25 cellular contexts compared by ENCODE assay signal in the genomic region with DNA sequence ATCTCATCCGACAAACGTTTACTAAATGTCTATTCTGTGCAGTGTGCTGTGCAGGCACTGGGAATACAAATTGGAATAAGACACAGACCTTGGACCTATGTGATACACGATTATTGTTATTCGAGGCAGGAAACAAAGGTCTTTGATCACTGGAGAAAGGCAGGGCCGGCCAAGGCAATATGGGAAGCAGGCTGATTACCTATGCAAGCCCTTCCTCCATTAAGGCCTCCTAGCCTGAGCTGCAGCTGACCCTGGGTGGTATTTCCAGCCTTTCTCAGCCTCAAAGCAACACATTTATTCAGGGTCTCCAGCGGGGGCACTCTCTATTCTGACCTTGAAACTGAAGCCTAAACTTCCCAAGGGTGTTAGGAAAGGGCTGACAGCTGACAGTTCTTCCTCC. TPM values are rescaled to one million over a fixed set of nuclear protein-coding genes. Genes with fewer than 3 reads are reported as not detected.
A peak's percentile ranks its signal among the peaks of the same experiment; 100 is the strongest.
DNase-seq lines count a peak whose midpoint lies in the region; ATAC-seq, FAIRE-seq and TF ChIP-seq lines count a peak whose summit lies in the region.
"Had no signal": no experiment of that assay in that cellular context is flagged by ENCODE, and none has a peak within 500 bp of the region (broad histone marks: within the 10 kb centered on the region; RNA-seq: fewer than 3 reads in every experiment).

No MANE protein-coding gene starts in this region.

- no peak overlapping the region for H3K14ac ChIP-seq in H1 (ENCODE audit: insufficient read length)

- H4K20me1 ChIP-seq in H1 (replicated peaks in 1 of 2; ENCODE audit: control insufficient read depth in 1 of 2, insufficient read depth in 2 of 2, low read length in 2 of 2): peaks cover 0 to 2% of the 10 kb centered on the region in 2 experiments
- H4K20me1 ChIP-seq: BLaER1 treated with 17β-estradiol and CSF1 and Interleukin-3, amounts not matched to agents 10 nM and 100 nM had no signal

- CTCF ChIA-PET in H1 (lab: Charles Lee; ENCODE audit: partially characterized antibody): interaction anchor here (0.6 to 6.9 kb wide), 7 partner anchors 10 to 1052 kb away, joined by 3 to 58 read pairs (median 4); no protein-coding TSS in a partner anchor

- no peak overlapping the region for H4K91ac ChIP-seq in H1 (replicated peaks; ENCODE audit: insufficient read length, low read length)

- no peaks in the 10 kb centered on the region for H3K9me3 ChIP-seq in BE2C
- no peaks in the 10 kb centered on the region for H3K9me3 ChIP-seq in H1 (ENCODE audit: insufficient read depth in 2 of 2, low read depth in 1 of 2, low read length in 1 of 2)
- H3K9me3 ChIP-seq: BLaER1 treated with 17β-estradiol and CSF1 and Interleukin-3, amounts not matched to agents 10 nM and 100 nM; Peyer's patch; SK-N-SH had no signal

- H2BK20ac ChIP-seq in H1 (ENCODE audit: low read length): no peak overlapping the region

- peaks cover under 1% of the 10 kb centered on the region; the same call in 1 of the 2 replicates for H3K4me1 ChIP-seq in BE2C
- peaks cover 0 to 6% (median 1%) of the 10 kb centered on the region in 4 experiments; a peak in 4 of 7 replicates for H3K4me1 ChIP-seq in H1 (replicated peaks in 1 of 4; ENCODE audit: control insufficient read depth in 3 of 4, insufficient read depth in 4 of 4, low read length in 3 of 4)
- H3K4me1 ChIP-seq in mesendoderm (ENCODE audit: control insufficient read depth, low read depth, low read length): no peaks in the 10 kb centered on the region

- no peak overlapping the region for H4K8ac ChIP-seq in H1 (ENCODE audit: extremely low read depth, insufficient read depth, low read length)
- H4K8ac ChIP-seq in mesendoderm (ENCODE audit: low read depth, low read length): no peak overlapping the region

- H3K27ac ChIP-seq in H1 (ENCODE audit: low read depth, low read length) (no peak overlapping the region), mesendoderm (ENCODE audit: low read depth, low read length) (no peak overlapping the region)
- H3K27ac ChIP-seq: BLaER1 treated with 17β-estradiol and CSF1 and Interleukin-3, amounts not matched to agents 10 nM and 100 nM; GM23248 had no signal

- H3K27me3 Mint-ChIP-seq in activated T-cell treated with anti-CD3 and anti-CD28 coated beads, Interleukin-2, amount 50 U/mL, for 72 hours (ENCODE audit: low read depth): no peaks in the 10 kb centered on the region

- H3K27me3 ChIP-seq in BE2C: no peaks in the 10 kb centered on the region
- no peaks in the 10 kb centered on the region for H3K27me3 ChIP-seq in H1 (replicated peaks in 1 of 4; ENCODE audit: control insufficient read depth in 3 of 4, extremely low read depth in 1 of 4, insufficient read depth in 3 of 4, low read length in 3 of 4)
- no peaks in the 10 kb centered on the region for H3K27me3 ChIP-seq in mesendoderm (ENCODE audit: insufficient read depth, low read length, poor library complexity)
- H3K27me3 ChIP-seq: BLaER1 treated with 17β-estradiol and CSF1 and Interleukin-3, amounts not matched to agents 10 nM and 100 nM; Peyer's patch had no signal

- 64% methylated on average over 6 of the region's 6 CpGs; no CpG with 5 or more reads in 1 of the 2 experiments for whole genome bisulfite sequencing in H1 (ENCODE audit: extremely low coverage in 1 of 2, insufficient coverage in 1 of 2, insufficient read length in 1 of 2, insufficient replicate concordance in 2 of 2, low coverage in 1 of 2, low lambda C conversion rate in 2 of 2, missing lambda C conversion rate in 1 of 2), 2 experiments
- WGBS in mesendoderm (ENCODE audit: extremely low coverage, insufficient coverage, low lambda C conversion rate): no CpG with 5 or more reads among the region's 6 CpGs

- no peak for ATAC-seq in activated T-cell treated with anti-CD3 and anti-CD28 coated beads, Interleukin-2, amount 50 U/mL, for 72 hours (replicated peaks in 1 of 2)
- ATAC-seq: Right ventricle myocardium inferior had no signal

- H2BK5ac ChIP-seq in H1 (ENCODE audit: low read depth, low read length): no peak overlapping the region
- H2BK5ac ChIP-seq in mesendoderm (ENCODE audit: low read length): no peak overlapping the region

- H3K4me3 Mint-ChIP-seq in activated T-cell treated with anti-CD3 and anti-CD28 coated beads, Interleukin-2, amount 50 U/mL, for 72 hours: no peak overlapping the region
- H3K4me3 Mint-ChIP-seq: CD8-positive, alpha-beta memory T cell; HFFc6 had no signal

- H3K36me3 Mint-ChIP-seq in activated T-cell treated with anti-CD3 and anti-CD28 coated beads, Interleukin-2, amount 50 U/mL, for 72 hours (ENCODE audit: insufficient read depth in 2 of 2): no peaks in the 10 kb centered on the region

- H3K4me1 Mint-ChIP-seq in activated T-cell treated with anti-CD3 and anti-CD28 coated beads, Interleukin-2, amount 50 U/mL, for 72 hours (ENCODE audit: low read depth): no peaks in the 10 kb centered on the region

- TF ChIP-seq EP300 in H1 (IDR thresholded peaks at IDR 0.05; ENCODE audit: borderline replicate concordance in 1 of 2, low read depth in 2 of 2, low read length in 2 of 2): no peak

- TF ChIP-seq RAD21 in H1 (IDR thresholded peaks at IDR 0.05 in 1 of 2, conservative IDR thresholded peaks at IDR 0.05 in 1 of 2; ENCODE audit: low read depth in 2 of 2, low read length in 2 of 2): no peak

- H2BK120ac ChIP-seq in H1 (replicated peaks; ENCODE audit: low read depth, low read length): no peak overlapping the region
- no peak overlapping the region for H2BK120ac ChIP-seq in mesendoderm (ENCODE audit: low read depth, low read length)

- H3K56ac ChIP-seq in H1 (replicated peaks; ENCODE audit: insufficient read length, low read depth, low read length): no peak overlapping the region
- no peak overlapping the region for H3K56ac ChIP-seq in mesendoderm (ENCODE audit: low read length)

- FAIRE-seq in HTR-8/SVneo (lab: Jason Lieb, UNC): peak; percentile 68
- FAIRE-seq in H1 (lab: Jason Lieb, UNC): peak; percentile 85
- FAIRE-seq: D721Med had no signal

- no peak overlapping the region for H3K27ac Mint-ChIP-seq in activated T-cell treated with anti-CD3 and anti-CD28 coated beads, Interleukin-2, amount 50 U/mL, for 72 hours
- H3K27ac Mint-ChIP-seq: CD8-positive, alpha-beta memory T cell; HFFc6 had no signal

- H3K4me2 ChIP-seq in H1 (ENCODE audit: insufficient read depth in 1 of 2, low read depth in 2 of 2, low read length in 2 of 2) (no peak overlapping the region), mesendoderm (ENCODE audit: low read length) (no peak overlapping the region)
- H3K4me2 ChIP-seq: SK-N-SH had no signal

- TF ChIP-seq CTCF in BE2C (IDR thresholded peaks at IDR 0.05; ENCODE audit: low read depth, low read length) (0 out of 2 replicates have a peak, but pooled peaks have one; percentile 3), H1 (IDR thresholded peaks at IDR 0.05; ENCODE audit: control extremely low read depth in 1 of 3, insufficient read depth in 1 of 3, low read depth in 1 of 3, low read length in 3 of 3) (no peak)

- H3K18ac ChIP-seq in H1 (ENCODE audit: extremely low read depth, low read length) (no peak overlapping the region), mesendoderm (ENCODE audit: low read length) (no peak overlapping the region)

- H2AFZ ChIP-seq in H1 (ENCODE audit: low read length): no peak overlapping the region
- H2AFZ ChIP-seq: GM23248 had no signal

- H4K5ac ChIP-seq in H1 (ENCODE audit: insufficient read length, low read depth, low read length): no peak overlapping the region
- H4K5ac ChIP-seq in mesendoderm (ENCODE audit: low read length): no peak overlapping the region

- H3K4ac ChIP-seq in H1 (replicated peaks; ENCODE audit: insufficient read length, low read depth, low read length) (no peak overlapping the region), mesendoderm (ENCODE audit: low read depth, low read length) (no peak overlapping the region)

- H2BK12ac ChIP-seq in H1 (ENCODE audit: low read depth, low read length): no peak overlapping the region

- H3K79me2 ChIP-seq in H1 (ENCODE audit: control insufficient read depth in 1 of 2, insufficient read depth in 2 of 2, low read length in 2 of 2) (no peaks in the 10 kb centered on the region), mesendoderm (ENCODE audit: control insufficient read depth, insufficient read depth, low read length) (no peaks in the 10 kb centered on the region)

- H3K79me1 ChIP-seq in H1 (ENCODE audit: low read depth, low read length) (no peaks in the 10 kb centered on the region), mesendoderm (ENCODE audit: low read length) (no peaks in the 10 kb centered on the region)

- H3K36me3 ChIP-seq in BE2C (no peaks in the 10 kb centered on the region), H1 (ENCODE audit: control insufficient read depth in 2 of 4, insufficient read depth in 4 of 4, low read length in 3 of 4) (no peaks in the 10 kb centered on the region), mesendoderm (ENCODE audit: control insufficient read depth, insufficient read depth, low read length) (no peaks in the 10 kb centered on the region)
- H3K36me3 ChIP-seq: BLaER1 treated with 17β-estradiol and CSF1 and Interleukin-3, amounts not matched to agents 10 nM and 100 nM had no signal

- H3K9ac ChIP-seq in H1 (replicated peaks in 1 of 4; ENCODE audit: extremely low read depth in 1 of 4, low read depth in 3 of 4, low read length in 3 of 4): no peak overlapping the region
- no peak overlapping the region for H3K9ac ChIP-seq in mesendoderm (ENCODE audit: low read length)
- H3K9ac ChIP-seq: BLaER1 treated with 17β-estradiol and CSF1 and Interleukin-3, amounts not matched to agents 10 nM and 100 nM; GM23248; SK-N-SH had no signal

- H2BK15ac ChIP-seq in H1 (ENCODE audit: low read length) (no peak overlapping the region), mesendoderm (replicated peaks; ENCODE audit: low read depth) (no peak overlapping the region)

- H2AK5ac ChIP-seq in H1 (ENCODE audit: low read depth, low read length): no peak overlapping the region
- H2AK5ac ChIP-seq in mesendoderm (ENCODE audit: low read length): no peak overlapping the region

- no peaks in the 10 kb centered on the region for H3K9me3 Mint-ChIP-seq in activated T-cell treated with anti-CD3 and anti-CD28 coated beads, Interleukin-2, amount 50 U/mL, for 72 hours
- H3K9me3 Mint-ChIP-seq: CD8-positive, alpha-beta memory T cell; HFFc6 had no signal

- POLR2A ChIA-PET in H1 (lab: Charles Lee; ENCODE audit: partially characterized antibody): interaction anchor here (0.6 kb wide), 1 partner anchor 10 kb away, joined by 4 read pairs; no protein-coding TSS in a partner anchor

- DNase-seq in BE2C (no peak), HTR-8/SVneo (ENCODE audit: insufficient read length, low spot score) (no peak), H1 (ENCODE audit: low read depth in 1 of 2, low spot score in 2 of 2) (no peak), mesendoderm (peak; percentile 28), anterior cingulate cortex (lab: John Stamatoyannopoulos, UW) (no peak), MV-4-11 (lab: John Stamatoyannopoulos, UW) (no peak), NCI-H526 treated with DMSO at 0.1 percent for 48 hours (lab: John Stamatoyannopoulos, UW) (no peak)
- DNase-seq in activated T-cell treated with anti-CD3 and anti-CD28 coated beads, Interleukin-2, amount 50 U/mL, for 72 hours: no peak
- DNase-seq: CD8-positive, alpha-beta memory T cell; DMS79 treated with DMSO at 0.1 percent for 48 hours; GM23248; HFFc6; NCI-H1417 treated with DMSO at 0.1 percent for 48 hours; NCI-H1930; NCI-H2171; NCI-H774; SK-N-SH had no signal

- no peaks in the 10 kb centered on the region for H3K23me2 ChIP-seq in H1 (ENCODE audit: low read depth, low read length)

- no peak for TF ChIP-seq POLR2A in H1 (IDR thresholded peaks at IDR 0.05; ENCODE audit: control extremely low read depth in 1 of 2, low read depth in 2 of 2, low read length in 2 of 2)

- H3K23ac ChIP-seq in H1 (ENCODE audit: insufficient read length) (no peak overlapping the region), mesendoderm (ENCODE audit: low read length) (no peak overlapping the region)

- H3K4me3 ChIP-seq in BE2C (ENCODE audit: low read depth, low read length) (no peak overlapping the region), H1 (ENCODE audit: extremely low read depth in 1 of 4, insufficient read depth in 2 of 4, low read depth in 3 of 4, low read length in 4 of 4) (no peak overlapping the region), mesendoderm (ENCODE audit: low read length) (no peak overlapping the region)
- H3K4me3 ChIP-seq: BLaER1 treated with 17β-estradiol and CSF1 and Interleukin-3, amounts not matched to agents 10 nM and 100 nM; GM23248; Peyer's patch had no signal

RNA-seq across cellular contexts. Expression of a gene that starts 13.4 kb away (rescaled TPM):
- polyA plus RNA-seq in BE2C (2012; ENCODE audit: insufficient read depth, insufficient read length, low read depth): 1.4 TPM
- total RNA-seq in H1 (2021; fragmentation: NEBNext Ultra II Directional; extraction: Animal tissue kit (Norgen Biotek cat#: 25700)): not detected in 2 replicates
- polyA plus RNA-seq in H1 (2011; rRNA removed): not detected in 2 replicates
- not detected for polyA plus RNA-seq in H1 (2011; cell fraction: cytosol; rRNA removed)
- polyA plus RNA-seq in H1 (2011; cell fraction: nucleus; rRNA removed): not detected
- not detected in 4 replicates for polyA plus RNA-seq in H1 (2012, experiment 1 of 2)
- polyA plus RNA-seq in H1 (2012, experiment 2 of 2): not detected
- not detected for polyA plus RNA-seq in H1 (2013, experiment 1 of 2)
- not detected for polyA plus RNA-seq in H1 (2013, experiment 2 of 2)
- polyA minus RNA-seq in H1 (2011; rRNA and poly(A)+ RNA removed): not detected in 2 replicates
- polyA minus RNA-seq in H1 (2011; cell fraction: cytosol; rRNA and poly(A)+ RNA removed): not detected
- not detected for polyA minus RNA-seq in H1 (2011; cell fraction: nucleus; rRNA and poly(A)+ RNA removed)
- not detected for polyA plus RNA-seq in mesendoderm (2013, experiment 1 of 2)
- not detected for polyA plus RNA-seq in mesendoderm (2013, experiment 2 of 2)
- total RNA-seq in activated T-cell treated with anti-CD3 and anti-CD28 coated beads, Interleukin-2, amount 50 U/mL, for 72 hours: 1 to 10 TPM in 1 of 2 donors, under 1 TPM in 1; 0.44 to 1.8 TPM
- total RNA-seq: A172, G401, GM23248, HFFc6, HT1080, NCI-H460 had no signal
- polyA plus RNA-seq: GM23248, SK-N-SH had no signal

RNA-seq across cellular contexts. Expression of a gene that starts 44.5 kb away (rescaled TPM):
- not detected for polyA plus RNA-seq in BE2C (2012; ENCODE audit: insufficient read depth, insufficient read length, low read depth)
- total RNA-seq in H1 (2021; fragmentation: NEBNext Ultra II Directional; extraction: Animal tissue kit (Norgen Biotek cat#: 25700)): not detected in 2 replicates
- polyA plus RNA-seq in H1 (2011; rRNA removed): 0.09 TPM in 1 of 2 replicates, not detected in the other
- not detected for polyA plus RNA-seq in H1 (2011; cell fraction: cytosol; rRNA removed)
- not detected for polyA plus RNA-seq in H1 (2011; cell fraction: nucleus; rRNA removed)
- not detected in 4 replicates for polyA plus RNA-seq in H1 (2012, experiment 1 of 2)
- polyA plus RNA-seq in H1 (2012, experiment 2 of 2): not detected
- polyA plus RNA-seq in H1 (2013, experiment 1 of 2): not detected
- polyA plus RNA-seq in H1 (2013, experiment 2 of 2): not detected
- not detected in 2 replicates for polyA minus RNA-seq in H1 (2011; rRNA and poly(A)+ RNA removed)
- not detected for polyA minus RNA-seq in H1 (2011; cell fraction: cytosol; rRNA and poly(A)+ RNA removed)
- polyA minus RNA-seq in H1 (2011; cell fraction: nucleus; rRNA and poly(A)+ RNA removed): not detected
- 0.04 TPM for polyA plus RNA-seq in mesendoderm (2013, experiment 1 of 2)
- polyA plus RNA-seq in mesendoderm (2013, experiment 2 of 2): 0.04 TPM
- 1 to 10 TPM; 1.0 to 1.2 TPM for total RNA-seq in activated T-cell treated with anti-CD3 and anti-CD28 coated beads, Interleukin-2, amount 50 U/mL, for 72 hours
- total RNA-seq: HT1080 had no signal
